1 cellular context compared by ENCODE assay signal in the genomic region with DNA sequence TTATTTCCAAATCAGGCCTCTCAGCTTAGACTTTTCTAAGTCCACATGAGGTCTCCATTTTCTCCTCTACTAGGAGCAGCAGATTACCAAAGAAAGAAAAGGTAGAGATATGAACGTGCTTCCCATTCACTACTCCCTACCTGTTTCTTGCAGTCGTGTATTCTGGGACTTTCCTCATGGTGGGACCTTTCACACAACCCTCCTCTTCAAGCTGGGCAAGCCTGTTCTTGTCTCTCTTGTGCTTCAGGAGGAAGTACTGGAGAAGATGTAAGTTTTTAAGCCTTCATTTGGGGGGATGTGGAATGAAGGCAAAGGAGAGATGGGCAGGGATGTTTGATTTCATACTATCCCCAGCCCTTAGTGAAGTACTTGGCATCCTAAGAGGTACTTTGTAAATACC.
TF ChIP-seq lines count a peak whose summit lies in the region.

No MANE protein-coding gene starts in this region.

TF ChIP-seq in H1, 55 proteins besides CTCF, POLR2A, EP300 and RAD21 (continued from another document):
- TF ChIP-seq, protein P1, sequence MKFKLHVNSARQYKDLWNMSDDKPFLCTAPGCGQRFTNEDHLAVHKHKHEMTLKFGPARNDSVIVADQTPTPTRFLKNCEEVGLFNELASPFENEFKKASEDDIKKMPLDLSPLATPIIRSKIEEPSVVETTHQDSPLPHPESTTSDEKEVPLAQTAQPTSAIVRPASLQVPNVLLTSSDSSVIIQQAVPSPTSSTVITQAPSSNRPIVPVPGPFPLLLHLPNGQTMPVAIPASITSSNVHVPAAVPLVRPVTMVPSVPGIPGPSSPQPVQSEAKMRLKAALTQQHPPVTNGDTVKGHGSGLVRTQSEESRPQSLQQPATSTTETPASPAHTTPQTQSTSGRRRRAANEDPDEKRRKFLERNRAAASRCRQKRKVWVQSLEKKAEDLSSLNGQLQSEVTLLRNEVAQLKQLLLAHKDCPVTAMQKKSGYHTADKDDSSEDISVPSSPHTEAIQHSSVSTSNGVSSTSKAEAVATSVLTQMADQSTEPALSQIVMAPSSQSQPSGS (IDR thresholded peaks at IDR 0.05; ENCODE audit: low read length): no peak
- TF ChIP-seq KDM5A (IDR thresholded peaks at IDR 0.05; ENCODE audit: low read length) (no peak), SIN3A (conservative IDR thresholded peaks at IDR 0.05 in 1 of 2, IDR thresholded peaks at IDR 0.05 in 1 of 2; ENCODE audit: low read depth in 1 of 2, low read length in 2 of 2) (no peak), SP2 (IDR thresholded peaks at IDR 0.05; ENCODE audit: low read length) (no peak), BACH1 (IDR thresholded peaks at IDR 0.05; ENCODE audit: low read length) (no peak), GABPA (IDR thresholded peaks at IDR 0.05; ENCODE audit: borderline replicate concordance, insufficient read depth, low read length) (no peak), SP4 (IDR thresholded peaks at IDR 0.05; ENCODE audit: low read length) (no peak), NANOG (IDR thresholded peaks at IDR 0.05; ENCODE audit: insufficient read depth, low read depth, low read length, poor library complexity, severe bottlenecking) (no peak), KDM1A (IDR thresholded peaks at IDR 0.05; ENCODE audit: borderline replicate concordance, low read length) (no peak), RXRA (IDR thresholded peaks at IDR 0.05; ENCODE audit: insufficient read depth, low read depth, low read length) (no peak), SIRT6 (IDR thresholded peaks at IDR 0.05; ENCODE audit: low read length) (no peak), RFX5 (IDR thresholded peaks at IDR 0.05; ENCODE audit: borderline replicate concordance, low read depth, low read length) (no peak), CHD1 (IDR thresholded peaks at IDR 0.05; ENCODE audit: low read depth, low read length) (no peak), KDM4A (IDR thresholded peaks at IDR 0.05; ENCODE audit: low read depth, low read length, severe bottlenecking) (no peak)
- TF ChIP-seq, protein P2, sequence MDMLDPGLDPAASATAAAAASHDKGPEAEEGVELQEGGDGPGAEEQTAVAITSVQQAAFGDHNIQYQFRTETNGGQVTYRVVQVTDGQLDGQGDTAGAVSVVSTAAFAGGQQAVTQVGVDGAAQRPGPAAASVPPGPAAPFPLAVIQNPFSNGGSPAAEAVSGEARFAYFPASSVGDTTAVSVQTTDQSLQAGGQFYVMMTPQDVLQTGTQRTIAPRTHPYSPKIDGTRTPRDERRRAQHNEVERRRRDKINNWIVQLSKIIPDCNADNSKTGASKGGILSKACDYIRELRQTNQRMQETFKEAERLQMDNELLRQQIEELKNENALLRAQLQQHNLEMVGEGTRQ (IDR thresholded peaks at IDR 0.05; ENCODE audit: low read length): no peak
- TF ChIP-seq, protein P3, sequence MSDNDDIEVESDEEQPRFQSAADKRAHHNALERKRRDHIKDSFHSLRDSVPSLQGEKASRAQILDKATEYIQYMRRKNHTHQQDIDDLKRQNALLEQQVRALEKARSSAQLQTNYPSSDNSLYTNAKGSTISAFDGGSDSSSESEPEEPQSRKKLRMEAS (IDR thresholded peaks at IDR 0.05): no peak
- TF ChIP-seq, protein P4, sequence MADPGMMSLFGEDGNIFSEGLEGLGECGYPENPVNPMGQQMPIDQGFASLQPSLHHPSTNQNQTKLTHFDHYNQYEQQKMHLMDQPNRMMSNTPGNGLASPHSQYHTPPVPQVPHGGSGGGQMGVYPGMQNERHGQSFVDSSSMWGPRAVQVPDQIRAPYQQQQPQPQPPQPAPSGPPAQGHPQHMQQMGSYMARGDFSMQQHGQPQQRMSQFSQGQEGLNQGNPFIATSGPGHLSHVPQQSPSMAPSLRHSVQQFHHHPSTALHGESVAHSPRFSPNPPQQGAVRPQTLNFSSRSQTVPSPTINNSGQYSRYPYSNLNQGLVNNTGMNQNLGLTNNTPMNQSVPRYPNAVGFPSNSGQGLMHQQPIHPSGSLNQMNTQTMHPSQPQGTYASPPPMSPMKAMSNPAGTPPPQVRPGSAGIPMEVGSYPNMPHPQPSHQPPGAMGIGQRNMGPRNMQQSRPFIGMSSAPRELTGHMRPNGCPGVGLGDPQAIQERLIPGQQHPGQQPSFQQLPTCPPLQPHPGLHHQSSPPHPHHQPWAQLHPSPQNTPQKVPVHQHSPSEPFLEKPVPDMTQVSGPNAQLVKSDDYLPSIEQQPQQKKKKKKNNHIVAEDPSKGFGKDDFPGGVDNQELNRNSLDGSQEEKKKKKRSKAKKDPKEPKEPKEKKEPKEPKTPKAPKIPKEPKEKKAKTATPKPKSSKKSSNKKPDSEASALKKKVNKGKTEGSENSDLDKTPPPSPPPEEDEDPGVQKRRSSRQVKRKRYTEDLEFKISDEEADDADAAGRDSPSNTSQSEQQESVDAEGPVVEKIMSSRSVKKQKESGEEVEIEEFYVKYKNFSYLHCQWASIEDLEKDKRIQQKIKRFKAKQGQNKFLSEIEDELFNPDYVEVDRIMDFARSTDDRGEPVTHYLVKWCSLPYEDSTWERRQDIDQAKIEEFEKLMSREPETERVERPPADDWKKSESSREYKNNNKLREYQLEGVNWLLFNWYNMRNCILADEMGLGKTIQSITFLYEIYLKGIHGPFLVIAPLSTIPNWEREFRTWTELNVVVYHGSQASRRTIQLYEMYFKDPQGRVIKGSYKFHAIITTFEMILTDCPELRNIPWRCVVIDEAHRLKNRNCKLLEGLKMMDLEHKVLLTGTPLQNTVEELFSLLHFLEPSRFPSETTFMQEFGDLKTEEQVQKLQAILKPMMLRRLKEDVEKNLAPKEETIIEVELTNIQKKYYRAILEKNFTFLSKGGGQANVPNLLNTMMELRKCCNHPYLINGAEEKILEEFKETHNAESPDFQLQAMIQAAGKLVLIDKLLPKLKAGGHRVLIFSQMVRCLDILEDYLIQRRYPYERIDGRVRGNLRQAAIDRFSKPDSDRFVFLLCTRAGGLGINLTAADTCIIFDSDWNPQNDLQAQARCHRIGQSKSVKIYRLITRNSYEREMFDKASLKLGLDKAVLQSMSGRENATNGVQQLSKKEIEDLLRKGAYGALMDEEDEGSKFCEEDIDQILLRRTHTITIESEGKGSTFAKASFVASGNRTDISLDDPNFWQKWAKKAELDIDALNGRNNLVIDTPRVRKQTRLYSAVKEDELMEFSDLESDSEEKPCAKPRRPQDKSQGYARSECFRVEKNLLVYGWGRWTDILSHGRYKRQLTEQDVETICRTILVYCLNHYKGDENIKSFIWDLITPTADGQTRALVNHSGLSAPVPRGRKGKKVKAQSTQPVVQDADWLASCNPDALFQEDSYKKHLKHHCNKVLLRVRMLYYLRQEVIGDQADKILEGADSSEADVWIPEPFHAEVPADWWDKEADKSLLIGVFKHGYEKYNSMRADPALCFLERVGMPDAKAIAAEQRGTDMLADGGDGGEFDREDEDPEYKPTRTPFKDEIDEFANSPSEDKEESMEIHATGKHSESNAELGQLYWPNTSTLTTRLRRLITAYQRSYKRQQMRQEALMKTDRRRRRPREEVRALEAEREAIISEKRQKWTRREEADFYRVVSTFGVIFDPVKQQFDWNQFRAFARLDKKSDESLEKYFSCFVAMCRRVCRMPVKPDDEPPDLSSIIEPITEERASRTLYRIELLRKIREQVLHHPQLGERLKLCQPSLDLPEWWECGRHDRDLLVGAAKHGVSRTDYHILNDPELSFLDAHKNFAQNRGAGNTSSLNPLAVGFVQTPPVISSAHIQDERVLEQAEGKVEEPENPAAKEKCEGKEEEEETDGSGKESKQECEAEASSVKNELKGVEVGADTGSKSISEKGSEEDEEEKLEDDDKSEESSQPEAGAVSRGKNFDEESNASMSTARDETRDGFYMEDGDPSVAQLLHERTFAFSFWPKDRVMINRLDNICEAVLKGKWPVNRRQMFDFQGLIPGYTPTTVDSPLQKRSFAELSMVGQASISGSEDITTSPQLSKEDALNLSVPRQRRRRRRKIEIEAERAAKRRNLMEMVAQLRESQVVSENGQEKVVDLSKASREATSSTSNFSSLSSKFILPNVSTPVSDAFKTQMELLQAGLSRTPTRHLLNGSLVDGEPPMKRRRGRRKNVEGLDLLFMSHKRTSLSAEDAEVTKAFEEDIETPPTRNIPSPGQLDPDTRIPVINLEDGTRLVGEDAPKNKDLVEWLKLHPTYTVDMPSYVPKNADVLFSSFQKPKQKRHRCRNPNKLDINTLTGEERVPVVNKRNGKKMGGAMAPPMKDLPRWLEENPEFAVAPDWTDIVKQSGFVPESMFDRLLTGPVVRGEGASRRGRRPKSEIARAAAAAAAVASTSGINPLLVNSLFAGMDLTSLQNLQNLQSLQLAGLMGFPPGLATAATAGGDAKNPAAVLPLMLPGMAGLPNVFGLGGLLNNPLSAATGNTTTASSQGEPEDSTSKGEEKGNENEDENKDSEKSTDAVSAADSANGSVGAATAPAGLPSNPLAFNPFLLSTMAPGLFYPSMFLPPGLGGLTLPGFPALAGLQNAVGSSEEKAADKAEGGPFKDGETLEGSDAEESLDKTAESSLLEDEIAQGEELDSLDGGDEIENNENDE (IDR thresholded peaks at IDR 0.05; ENCODE audit: insufficient replicate concordance, low read length): no peak
TF ChIP-seq in H1: peak in this region for 0.
